13 cellular contexts compared by ENCODE assay signal in the genomic region with DNA sequence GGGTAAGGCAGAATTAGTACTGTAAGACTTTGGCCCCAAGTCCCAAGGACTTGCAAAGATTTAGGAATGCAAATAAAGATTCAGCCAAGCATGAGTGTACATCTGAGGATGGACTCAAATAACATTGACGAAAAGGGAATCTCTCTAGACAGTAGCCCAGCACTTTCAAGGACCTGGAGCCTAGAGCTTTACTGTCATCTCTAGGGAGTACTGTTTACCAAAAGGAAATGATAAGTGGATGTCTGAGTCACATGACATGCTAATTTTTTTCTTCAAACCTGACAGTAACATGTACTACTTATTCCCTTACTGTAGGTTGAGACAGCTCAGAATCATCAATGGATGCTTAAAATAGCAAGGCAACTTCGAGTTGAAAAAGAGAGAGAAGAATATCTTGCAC. TPM values are rescaled to one million over a fixed set of nuclear protein-coding genes. Genes with fewer than 3 reads are reported as not detected.
DNase-seq lines count a peak whose midpoint lies in the region; ATAC-seq and TF ChIP-seq lines count a peak whose summit lies in the region.
"Had no signal": no experiment of that assay in that cellular context is flagged by ENCODE, and none has a peak within 500 bp of the region (broad histone marks: within the 10 kb centered on the region; RNA-seq: fewer than 3 reads in every experiment).

No MANE protein-coding gene starts in this region.

- TF ChIP-seq CTCF in IMR-90 (conservative IDR thresholded peaks at IDR 0.05; ENCODE audit: low read depth, low read length), result no peak
- no peak for TF ChIP-seq CTCF in glutamatergic neuron (IDR thresholded peaks at IDR 0.05; ENCODE audit: partially characterized antibody, unreplicated experiment)

- no peak overlapping the region for H4K5ac ChIP-seq in IMR-90 (ENCODE audit: low read depth, low read length)

- intact Hi-C loops in IMR-90 (cut with micrococcal nuclease), result loop anchor here (5.0 kb wide), 1 partner anchor 42 kb away; no protein-coding TSS in a partner anchor

- TF ChIP-seq POLR2A in IMR-90 (IDR thresholded peaks at IDR 0.05; ENCODE audit: low read depth, low read length), result no peak

- H3K27ac ChIP-seq in BLaER1 treated with 17β-estradiol and CSF1 and Interleukin-3, amounts not matched to agents 10 nM and 100 nM, result no peak overlapping the region
- peak overlapping the region; percentile 17; the same call in 1 of the 2 replicates for H3K27ac ChIP-seq in IMR-90 (ENCODE audit: insufficient read depth, low read length)

- H3K36me3 Mint-ChIP-seq in naive B cell (no peaks in the 10 kb centered on the region), glutamatergic neuron (ENCODE audit: unreplicated experiment) (no peaks in the 10 kb centered on the region)
- H3K36me3 Mint-ChIP-seq: activated naive CD4-positive, alpha-beta T cell treated with anti-CD3 and anti-CD28 coated beads, Interleukin-2, amount 50 U/mL, for 24 hours had no signal

- no peaks in the 10 kb centered on the region for H3K9me3 Mint-ChIP-seq in naive B cell
- H3K9me3 Mint-ChIP-seq in glutamatergic neuron (ENCODE audit: unreplicated experiment), result no peaks in the 10 kb centered on the region
- H3K9me3 Mint-ChIP-seq: activated naive CD4-positive, alpha-beta T cell treated with anti-CD3 and anti-CD28 coated beads, Interleukin-2, amount 50 U/mL, for 24 hours; type B pancreatic cell had no signal

- in situ Hi-C loops in IMR-90 (cut with MboI; ENCODE audit: low sequenced_read_pairs), result no loop called here

- CTCF ChIA-PET in IMR-90 (lab: Yijun Ruan, JAX), result no interaction called here

- H3K56ac ChIP-seq in IMR-90 (ENCODE audit: extremely low read depth, insufficient read depth, low read length), result no peak overlapping the region; the same call in 1 of the 2 replicates

- peak overlapping the region; percentile 25 to 76 (median 64); a peak in 20 of 22 replicates for H3K4me2 ChIP-seq in BLaER1 treated with 17β-estradiol and CSF1 and Interleukin-3, amounts not matched to agents 10 nM and 100 nM
- peak overlapping the region; percentile 75; the same call in 1 of the 2 replicates for H3K4me2 ChIP-seq in IMR-90 (ENCODE audit: low read depth, low read length)

- H4K91ac ChIP-seq in IMR-90 (ENCODE audit: insufficient read depth, low read depth, low read length), result no peak overlapping the region

- H3K4me1 ChIP-seq in BLaER1 treated with 17β-estradiol and CSF1 and Interleukin-3, amounts not matched to agents 10 nM and 100 nM, result peaks cover 18 to 23% (median 20%) of the 10 kb centered on the region in 10 experiments
- peaks cover 3% of the 10 kb centered on the region; the same call in 1 of the 2 replicates for H3K4me1 ChIP-seq in IMR-90 (ENCODE audit: control insufficient read depth, insufficient read depth, low read length)

- H3K4me1 Mint-ChIP-seq in naive B cell, result peaks cover 7 to 16% (median 11%) of the 10 kb centered on the region in 3 donors
- peaks cover 3% of the 10 kb centered on the region for H3K4me1 Mint-ChIP-seq in glutamatergic neuron (ENCODE audit: low read depth, unreplicated experiment)

- H2AK9ac ChIP-seq in IMR-90 (replicated peaks; ENCODE audit: low read depth, low read length, poor library complexity), result no peak overlapping the region

- no peak overlapping the region for H3K4me3 ChIP-seq in BLaER1 treated with 17β-estradiol and CSF1 and Interleukin-3, amounts not matched to agents 10 nM and 100 nM
- H3K4me3 ChIP-seq in IMR-90 (ENCODE audit: insufficient read depth, low read depth, low read length), result no peak overlapping the region

- no peak for TF ChIP-seq RAD21 in IMR-90 (IDR thresholded peaks at IDR 0.05; ENCODE audit: low read length)

- no peak overlapping the region for H2BK15ac ChIP-seq in IMR-90 (ENCODE audit: low read depth, low read length)

- peak overlapping the region; percentile 86 for H2BK5ac ChIP-seq in IMR-90 (ENCODE audit: low read depth, low read length, poor library complexity, severe bottlenecking)

- no peak overlapping the region for H2BK120ac ChIP-seq in IMR-90 (ENCODE audit: low read depth, low read length)

- no peaks in the 10 kb centered on the region for H4K20me1 ChIP-seq in BLaER1 treated with 17β-estradiol and CSF1 and Interleukin-3, amounts not matched to agents 10 nM and 100 nM
- H4K20me1 ChIP-seq in IMR-90 (ENCODE audit: insufficient read depth, low read length), result no peaks in the 10 kb centered on the region

- no peak overlapping the region for H3K18ac ChIP-seq in IMR-90 (ENCODE audit: low read depth, low read length)

- H3K36me3 ChIP-seq in BLaER1 treated with 17β-estradiol and CSF1 and Interleukin-3, amounts not matched to agents 10 nM and 100 nM, result peaks cover 4 to 63% (median 36%) of the 10 kb centered on the region in 11 experiments; a peak in 21 of 22 replicates
- peaks cover 18% of the 10 kb centered on the region for H3K36me3 ChIP-seq in IMR-90 (ENCODE audit: control insufficient read depth, insufficient read depth, low read length)

- H3K9me1 ChIP-seq in IMR-90 (ENCODE audit: insufficient read depth, low read length), result peaks cover 3% of the 10 kb centered on the region

- no peaks in the 10 kb centered on the region for H3K27me3 ChIP-seq in BLaER1 treated with 17β-estradiol and CSF1 and Interleukin-3, amounts not matched to agents 10 nM and 100 nM
- H3K27me3 ChIP-seq in IMR-90 (ENCODE audit: control insufficient read depth, insufficient read depth, low read length), result no peaks in the 10 kb centered on the region

- no peak overlapping the region for H3K23ac ChIP-seq in IMR-90 (ENCODE audit: low read depth, low read length)

- no TSS peak for BruUV-seq in IMR-90 (replicated peaks; lab: Mats Ljungman, UMichigan)

- ATAC-seq in IMR-90 (ENCODE audit: low read depth) (peak; percentile 99), naive B cell (ENCODE audit: low read depth in 2 of 2) (peak; percentile 73 to 76), HG02938 (IDR thresholded peaks at IDR 0.05; ENCODE audit: unreplicated experiment) (no peak)

- no peaks in the 10 kb centered on the region for H3K27me3 Mint-ChIP-seq in naive B cell
- H3K27me3 Mint-ChIP-seq in glutamatergic neuron (ENCODE audit: unreplicated experiment), result no peaks in the 10 kb centered on the region
- H3K27me3 Mint-ChIP-seq: activated naive CD4-positive, alpha-beta T cell treated with anti-CD3 and anti-CD28 coated beads, Interleukin-2, amount 50 U/mL, for 24 hours; type B pancreatic cell had no signal

- dilution Hi-C loops in IMR-90 (cut with HindIII; ENCODE audit: low sequenced_read_pairs, unreplicated experiment), result no loop called here

- DNase-seq in IMR-90, result peak; percentile 95
- DNase-seq in astrocyte of the hippocampus (ENCODE audit: low read depth, low spot score), result peak; percentile 5
- DNase-seq in naive B cell, result no peak
- no peak for DNase-seq in glutamatergic neuron
- no peak for DNase-seq in SHP77 treated with DMSO at 0.1 percent for 48 hours (lab: John Stamatoyannopoulos, UW)
- no peak for DNase-seq in Ammon's horn (ENCODE audit: low spot score)
- DNase-seq: GF-D8; NCI-H146; stimulated activated CD4-positive, alpha-beta T cell treated with anti-CD3 and anti-CD28 coated beads, Interleukin-4, amount 100 ng/mL, for 4 hours had no signal

- H3K79me1 ChIP-seq in IMR-90 (ENCODE audit: low read depth in 1 of 2, low read length in 2 of 2), result peaks cover 0 to 3% of the 10 kb centered on the region in 2 experiments; a peak in 2 of 4 replicates

- no peak overlapping the region for H2BK20ac ChIP-seq in IMR-90 (ENCODE audit: low read depth, low read length)

- H3K27ac Mint-ChIP-seq in naive B cell, result peak overlapping the region in 2 of 6 donors; percentile 7 to 71
- no peak overlapping the region for H3K27ac Mint-ChIP-seq in glutamatergic neuron (ENCODE audit: unreplicated experiment)
- H3K27ac Mint-ChIP-seq: activated naive CD4-positive, alpha-beta T cell treated with anti-CD3 and anti-CD28 coated beads, Interleukin-2, amount 50 U/mL, for 24 hours; type B pancreatic cell had no signal

- no CpG with 5 or more reads among the region's 2 CpGs for WGBS in IMR-90 (ENCODE audit: extremely low coverage in 2 of 2, insufficient read length in 1 of 2), 2 experiments

- no peak overlapping the region for H2AFZ ChIP-seq in IMR-90 (replicated peaks; ENCODE audit: low read length, poor library complexity)

- POLR2A ChIA-PET in IMR-90 (lab: Charles Lee; ENCODE audit: unreplicated experiment), result interaction anchor here (0.9 kb wide), 1 partner anchor 174 kb away, joined by 19 read pairs; no protein-coding TSS in a partner anchor

- H3K14ac ChIP-seq in IMR-90 (replicated peaks; ENCODE audit: low read depth, low read length), result no peak overlapping the region

- H4K8ac ChIP-seq in IMR-90 (ENCODE audit: low read depth in 2 of 2, low read length in 2 of 2), result no peak overlapping the region

- no peak overlapping the region for H3K4ac ChIP-seq in IMR-90 (ENCODE audit: low read depth, low read length)

- H2AK5ac ChIP-seq in IMR-90 (ENCODE audit: low read depth, low read length), result no peak overlapping the region

- no peaks in the 10 kb centered on the region for H3K9me3 ChIP-seq in BLaER1 treated with 17β-estradiol and CSF1 and Interleukin-3, amounts not matched to agents 10 nM and 100 nM (replicated peaks in 1 of 11)
- H3K9me3 ChIP-seq in IMR-90 (ENCODE audit: control insufficient read depth, insufficient read depth, low read length), result no peaks in the 10 kb centered on the region

- H3K9ac ChIP-seq in BLaER1 treated with 17β-estradiol and CSF1 and Interleukin-3, amounts not matched to agents 10 nM and 100 nM, result no peak overlapping the region
- H3K9ac ChIP-seq in IMR-90 (ENCODE audit: low read depth, low read length), result no peak overlapping the region

- H3K4me3 Mint-ChIP-seq in naive B cell (no peak overlapping the region), glutamatergic neuron (ENCODE audit: unreplicated experiment) (no peak overlapping the region)
- H3K4me3 Mint-ChIP-seq: activated naive CD4-positive, alpha-beta T cell treated with anti-CD3 and anti-CD28 coated beads, Interleukin-2, amount 50 U/mL, for 24 hours; type B pancreatic cell had no signal

TF ChIP-seq in IMR-90, 13 proteins besides CTCF, POLR2A, EP300 and RAD21 (continues in another document):
- no peak; the same call in 1 of the 2 replicates for TF ChIP-seq SMC3 (IDR thresholded peaks at IDR 0.05; ENCODE audit: low read depth, low read length)
- no peak for TF ChIP-seq CEBPB (IDR thresholded peaks at IDR 0.05; ENCODE audit: low read depth, low read length)
- 0 out of 2 replicates have a peak, but pooled peaks have one; percentile 11 for TF ChIP-seq FOS (IDR thresholded peaks at IDR 0.05; ENCODE audit: low read depth, low read length)

RNA-seq across cellular contexts. Expression of gene IFT81, which starts 10.9 kb away (rescaled TPM):
- total RNA-seq in IMR-90 (2012; rRNA removed), result 6.1 and 10.6 TPM in 2 replicates
- polyA plus RNA-seq in IMR-90 (2012; rRNA removed), result 6.7 and 8.1 TPM in 2 replicates
- polyA plus RNA-seq in IMR-90 (2012; cell fraction: cytosol; rRNA removed), result 1.5 and 2.1 TPM in 2 replicates
- polyA plus RNA-seq in IMR-90 (2012; cell fraction: nucleus; rRNA removed; ENCODE audit: low replicate concordance), result 2.3 and 9.2 TPM in 2 replicates
- polyA plus RNA-seq in naive B cell (ENCODE audit: low read depth in 6 of 6), result 1 to 10 TPM in 4 of 6 donors, under 1 TPM in 1, not detected in 1; 0.84 to 1.9 (median 1.4) TPM
- total RNA-seq in glutamatergic neuron (ENCODE audit: unreplicated experiment), result 27.6 TPM

Comparison
In these comparisons a context has a peak if more than half of its experiments do, and no peak if none do; other contexts are left out.
1. DNase-seq: peak in IMR-90 (single experiment) and astrocyte of the hippocampus (single experiment); none in naive B cell (single experiment), glutamatergic neuron (single experiment), SHP77 treated with DMSO at 0.1 percent for 48 hours (single experiment) and Ammon's horn (single experiment).